In genomic region chr15:45198337-45199135, GRCh38 we compare ENCODE assay signal across 9 cellular contexts. TPM values are rescaled to one million over a fixed set of nuclear protein-coding genes. Genes with fewer than 3 reads are reported as not detected.
DNase-seq lines count a peak whose midpoint lies in the region; ATAC-seq and TF ChIP-seq lines count a peak whose summit lies in the region.
"Had no signal": no experiment of that assay in that cellular context is flagged by ENCODE, and none has a peak within 500 bp of the region (broad histone marks: within the 10 kb centered on the region; RNA-seq: fewer than 3 reads in every experiment).

No MANE protein-coding gene starts in this region.

- no peaks in the 10 kb centered on the region for H3K36me3 Mint-ChIP-seq in activated CD4-positive, alpha-beta T cell treated with anti-CD3 and anti-CD28 coated beads for 36 hours (ENCODE audit: low read depth)

- DNase-seq in Ammon's horn (ENCODE audit: low spot score), result peak; percentile 99
- DNase-seq in NCI-H446 treated with DMSO at 0.1 percent for 48 hours (lab: John Stamatoyannopoulos, UW), result peak; percentile 93
- DNase-seq in activated CD4-positive, alpha-beta T cell treated with anti-CD3 and anti-CD28 coated beads for 36 hours, result peak; percentile 94
- peak; percentile 97 for DNase-seq in colonic mucosa
- peak; percentile 87 to 93 for DNase-seq in left lung
- DNase-seq in stimulated activated CD4-positive, alpha-beta T cell treated with anti-CD3 and anti-CD28 coated beads, Interleukin-2, amount 100 ng/mL, for 4 hours (ENCODE audit: low read depth), result peak; percentile 86

- H3K4me3 Mint-ChIP-seq in activated CD4-positive, alpha-beta T cell treated with anti-CD3 and anti-CD28 coated beads for 36 hours, result no peak overlapping the region

- H3K9me3 Mint-ChIP-seq in activated CD4-positive, alpha-beta T cell treated with anti-CD3 and anti-CD28 coated beads for 36 hours (ENCODE audit: low read depth), result no peaks in the 10 kb centered on the region
- H3K9me3 Mint-ChIP-seq: dendritic cell treated with granulocyte-macrophage colony-stimulating factor and Interleukin-4, amounts not matched to agents 40 ng/mL and 50 ng/mL, for 4 days had no signal

- no peaks in the 10 kb centered on the region for H3K27me3 Mint-ChIP-seq in activated CD4-positive, alpha-beta T cell treated with anti-CD3 and anti-CD28 coated beads for 36 hours
- H3K27me3 Mint-ChIP-seq: dendritic cell treated with granulocyte-macrophage colony-stimulating factor and Interleukin-4, amounts not matched to agents 40 ng/mL and 50 ng/mL, for 4 days had no signal

- peak overlapping the region; percentile 74 to 100 for H3K9ac ChIP-seq in colonic mucosa (ENCODE audit: low read depth in 2 of 2, low read length in 2 of 2)

- H3K27ac Mint-ChIP-seq in activated CD4-positive, alpha-beta T cell treated with anti-CD3 and anti-CD28 coated beads for 36 hours, result no peak overlapping the region
- H3K27ac Mint-ChIP-seq: dendritic cell treated with granulocyte-macrophage colony-stimulating factor and Interleukin-4, amounts not matched to agents 40 ng/mL and 50 ng/mL, for 4 days had no signal

- POLR2A ChIA-PET in activated CD4-positive, alpha-beta T cell treated with anti-CD3 and anti-CD28 coated beads for 36 hours (lab: Charles Lee), result interaction anchor here (0.7 to 1.5 kb wide), 9 partner anchors 11 to 388 kb away, joined by 3 to 15 read pairs (median 5); partner anchors contain the start of gene SHF

- TF ChIP-seq CTCF in colonic mucosa (IDR thresholded peaks at IDR 0.05) (peak; percentile 76), left lung (IDR thresholded peaks at IDR 0.05) (peak; percentile 49 to 62)

- H3K36me3 ChIP-seq in colonic mucosa (no peaks in the 10 kb centered on the region), left lung (no peaks in the 10 kb centered on the region)

- CTCF ChIA-PET in activated CD4-positive, alpha-beta T cell treated with anti-CD3 and anti-CD28 coated beads for 36 hours (lab: Charles Lee), result interaction anchor here (0.7 to 2.6 kb wide), 25 partner anchors 9 to 472 kb away, joined by 3 to 20 read pairs (median 4); partner anchors contain the start of gene SHF

- H3K4me1 Mint-ChIP-seq in activated CD4-positive, alpha-beta T cell treated with anti-CD3 and anti-CD28 coated beads for 36 hours, result peaks cover 14% of the 10 kb centered on the region

- H3K4me1 ChIP-seq in colonic mucosa, result no peaks in the 10 kb centered on the region
- peaks cover 0 to 27% of the 10 kb centered on the region in 2 donors for H3K4me1 ChIP-seq in left lung

- no peaks in the 10 kb centered on the region for H3K27me3 ChIP-seq in colonic mucosa
- no peaks in the 10 kb centered on the region for H3K27me3 ChIP-seq in left lung

- H3K9me3 ChIP-seq in colonic mucosa (no peaks in the 10 kb centered on the region), left lung (no peaks in the 10 kb centered on the region)

- H3K27ac ChIP-seq in colonic mucosa (peak overlapping the region; percentile 95), left lung (peak overlapping the region; percentile 93 to 99)

- H3K4me3 ChIP-seq in colonic mucosa (peak overlapping the region; percentile 45), left lung (peak overlapping the region; percentile 74 to 75)

- ATAC-seq in GM19025 (IDR thresholded peaks at IDR 0.05; ENCODE audit: low read depth, unreplicated experiment) (peak; percentile 48), HG03280 (IDR thresholded peaks at IDR 0.05; ENCODE audit: unreplicated experiment) (peak; percentile 64), left lung (peak; percentile 64)
- peak; percentile 63 for ATAC-seq in activated CD4-positive, alpha-beta T cell treated with anti-CD3 and anti-CD28 coated beads for 36 hours

- intact Hi-C loops in activated CD4-positive, alpha-beta T cell treated with anti-CD3 and anti-CD28 coated beads for 36 hours (cut with DNase I, micrococcal nuclease), result loop anchor here (1.0 to 5.0 kb wide), 8 partner anchors 10 to 1451 kb away; partner anchors contain the start of genes PDIA3 (in 1 of the 2), SLC30A4 (in 1 of the 2) and SORD (in 1 of the 2)
- intact Hi-C loops in colonic mucosa (cut with DNase I), result no loop called here
- intact Hi-C loops in left lung (cut with DNase I), result no loop called here

RNA-seq across cellular contexts. Expression of gene SHF, which starts 10.8 kb away (rescaled TPM):
- 10 to 100 TPM; 17.9 to 18.7 TPM for total RNA-seq in activated CD4-positive, alpha-beta T cell treated with anti-CD3 and anti-CD28 coated beads for 36 hours
- total RNA-seq in colonic mucosa (10 to 100 TPM in 1 of 2 donors, 1 to 10 TPM in 1; 8.7 to 14.7 TPM), left lung (1 to 10 TPM; 5.5 to 7.7 TPM)

RNA-seq across cellular contexts. Expression of gene SLC28A2, which starts 53.5 kb away (rescaled TPM):
- total RNA-seq in activated CD4-positive, alpha-beta T cell treated with anti-CD3 and anti-CD28 coated beads for 36 hours, result not detected
- total RNA-seq in colonic mucosa (10 to 100 TPM; 21.6 to 54.9 TPM), left lung (not detected)

Comparison
In these comparisons a context has a peak if more than half of its experiments do, and no peak if none do; other contexts are left out.
1. Peak in every context shown above with its lines: DNase-seq, ATAC-seq, H3K4me3 ChIP-seq and H3K27ac ChIP-seq.
2. RNA of gene SLC28A2, which starts 53.5 kb away (total RNA-seq): 21.6 to 54.9 TPM in colonic mucosa; not detected in activated CD4-positive, alpha-beta T cell treated with anti-CD3 and anti-CD28 coated beads for 36 hours and not detected in left lung; every median in the first group is over 10 times any median in the second.
3. intact Hi-C loops: an anchor here in activated CD4-positive, alpha-beta T cell treated with anti-CD3 and anti-CD28 coated beads for 36 hours (1.0 to 5.0 kb wide); none called in colonic mucosa and left lung.